In the genomic region with DNA sequence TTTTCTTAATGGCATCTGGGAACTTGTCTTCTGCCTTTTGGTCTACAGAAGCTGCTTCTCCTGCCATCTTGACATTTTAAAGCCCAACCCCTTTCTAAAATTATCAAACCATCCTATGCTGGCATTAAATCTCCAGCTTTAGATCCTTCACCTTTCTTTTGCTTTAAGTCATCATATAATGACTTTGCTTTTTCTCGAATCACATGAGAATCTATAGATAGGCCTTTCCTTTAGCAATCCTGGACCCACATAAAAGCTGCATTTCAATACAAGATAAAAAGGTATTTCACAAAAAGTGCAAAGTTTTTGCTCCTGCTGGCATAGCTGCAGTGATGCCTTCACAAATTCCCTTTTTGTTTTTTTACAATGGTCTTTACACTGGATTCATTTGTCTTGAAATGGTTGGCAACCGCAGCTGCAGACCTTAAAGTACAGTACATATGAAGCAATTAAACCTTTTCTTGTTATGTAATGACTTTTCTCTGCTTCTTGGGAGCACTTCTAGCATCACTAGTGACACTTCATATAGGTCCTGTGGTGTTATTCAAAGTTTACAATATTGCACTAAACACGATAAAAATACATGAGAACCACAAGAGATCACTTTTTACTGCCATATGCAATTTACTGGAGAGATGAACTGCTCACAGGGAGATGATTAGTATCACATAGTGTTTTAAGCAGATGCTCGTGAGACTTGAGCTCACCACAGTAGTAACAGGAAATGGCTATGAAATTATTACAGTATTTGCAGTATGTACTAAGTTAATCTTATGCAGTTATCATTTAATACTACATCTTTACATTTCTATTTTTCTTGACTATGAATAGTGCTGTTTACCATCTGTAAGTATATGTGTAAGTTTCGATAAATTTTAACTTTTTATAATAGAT, we compare ENCODE assay signal across 2 cellular contexts.
TF ChIP-seq lines count a peak whose summit lies in the region.

No MANE protein-coding gene starts in this region.

TF ChIP-seq in GM23338, 12 proteins besides CTCF, POLR2A, EP300 and RAD21:
- TF ChIP-seq ZNF462 (CRISPR knock-in tag; IDR thresholded peaks at IDR 0.05) = no peak
- TF ChIP-seq ETS1 (IDR thresholded peaks at IDR 0.05) = no peak
TF ChIP-seq in GM23338: peak in this region for 0.

TF ChIP-seq in H1, 55 proteins besides CTCF, POLR2A, EP300 and RAD21 (continued from another document):
- TF ChIP-seq KDM4A (IDR thresholded peaks at IDR 0.05; ENCODE audit: low read depth, low read length, severe bottlenecking) (no peak), KDM1A (IDR thresholded peaks at IDR 0.05; ENCODE audit: borderline replicate concordance, low read length) (no peak), CBX8 (IDR thresholded peaks at IDR 0.05; ENCODE audit: borderline replicate concordance, low read depth, low read length) (no peak), RBBP5 (IDR thresholded peaks at IDR 0.05; ENCODE audit: borderline replicate concordance, low read depth, low read length) (no peak), HDAC6 (IDR thresholded peaks at IDR 0.05; ENCODE audit: low read depth, low read length) (no peak), MAFK (IDR thresholded peaks at IDR 0.05; ENCODE audit: low read depth, low read length) (no peak)
